ENCODE assay signal across 27 cellular contexts in the genomic region with DNA sequence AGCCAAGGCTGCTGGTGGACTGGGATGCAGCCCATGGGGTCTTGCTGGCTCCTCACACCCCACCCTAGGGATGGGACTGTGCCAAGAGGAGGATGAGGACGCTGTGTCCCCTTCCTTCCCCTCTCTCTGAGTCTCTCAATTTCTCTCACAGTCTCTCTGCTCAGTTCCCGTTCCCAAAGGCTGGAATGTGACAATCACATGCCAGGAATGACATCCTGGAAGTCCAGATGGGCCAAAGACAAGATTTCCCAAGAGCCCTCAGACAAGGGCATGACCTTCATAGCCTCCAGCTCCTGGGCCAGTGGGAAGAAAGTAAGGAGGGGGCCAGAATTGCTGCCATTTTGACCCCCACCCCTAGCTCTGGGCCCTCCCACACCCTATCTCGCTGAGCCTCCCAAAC. TPM values are rescaled to one million over a fixed set of nuclear protein-coding genes. Genes with fewer than 3 reads are reported as not detected.
DNase-seq lines count a peak whose midpoint lies in the region; ATAC-seq and TF ChIP-seq lines count a peak whose summit lies in the region.
"Had no signal": no experiment of that assay in that cellular context is flagged by ENCODE, and none has a peak within 500 bp of the region (broad histone marks: within the 10 kb centered on the region; RNA-seq: fewer than 3 reads in every experiment).

No MANE protein-coding gene starts in this region.

- H3K4me3 Mint-ChIP-seq in activated naive CD8-positive, alpha-beta T cell treated with anti-CD3 and anti-CD28 coated beads for 36 hours = no peak overlapping the region
- H3K4me3 Mint-ChIP-seq: CD14-positive monocyte, IgD-negative memory B cell had no signal

- in situ Hi-C loops in SK-MEL-5 (cut with HindIII; ENCODE audit: low pct_unique_long_range_greater_than_20kb, low sequenced_read_pairs) = no loop called here

- H3K79me2 ChIP-seq in osteoblast (ENCODE audit: insufficient read depth, low read length) = no peaks in the 10 kb centered on the region

- no peaks in the 10 kb centered on the region for H4K20me1 ChIP-seq in osteoblast (ENCODE audit: insufficient read depth, low read length)

- no peak overlapping the region for H3K4me2 ChIP-seq in osteoblast (ENCODE audit: insufficient read depth, low read length)
- H3K4me2 ChIP-seq: SK-N-SH had no signal

- H2AFZ ChIP-seq in osteoblast (ENCODE audit: low read length) = no peak overlapping the region

- no peaks in the 10 kb centered on the region for H3K9me3 ChIP-seq in osteoblast (ENCODE audit: low read depth, low read length)
- H3K9me3 ChIP-seq: Peyer's patch, SK-N-SH had no signal

- no peaks in the 10 kb centered on the region for H3K36me3 ChIP-seq in osteoblast (ENCODE audit: insufficient read depth, low read length)
- H3K36me3 ChIP-seq: Peyer's patch had no signal

- no peak for ATAC-seq in activated CD4-positive, CD25-positive, alpha-beta regulatory T cell treated with anti-CD3 and anti-CD28 coated beads, Interleukin-2, amount 50 U/mL, for 24 hours
- ATAC-seq: GM12878 had no signal

- H3K4me3 ChIP-seq in osteoblast (ENCODE audit: insufficient read depth, low read length) = no peak overlapping the region
- H3K4me3 ChIP-seq: GM12878, Peyer's patch had no signal

- no peaks in the 10 kb centered on the region for H3K4me1 Mint-ChIP-seq in activated naive CD8-positive, alpha-beta T cell treated with anti-CD3 and anti-CD28 coated beads for 36 hours
- H3K4me1 Mint-ChIP-seq: IgD-negative memory B cell had no signal

- no peak overlapping the region for H3K27ac Mint-ChIP-seq in activated naive CD8-positive, alpha-beta T cell treated with anti-CD3 and anti-CD28 coated beads for 36 hours
- H3K27ac Mint-ChIP-seq: IgD-negative memory B cell had no signal

- no peaks in the 10 kb centered on the region for H3K27me3 ChIP-seq in osteoblast (ENCODE audit: insufficient read depth, low read length)
- H3K27me3 ChIP-seq: Peyer's patch had no signal

- H3K27me3 Mint-ChIP-seq in activated naive CD8-positive, alpha-beta T cell treated with anti-CD3 and anti-CD28 coated beads for 36 hours = no peaks in the 10 kb centered on the region
- H3K27me3 Mint-ChIP-seq: IgD-negative memory B cell had no signal

- no peaks in the 10 kb centered on the region for H3K4me1 ChIP-seq in osteoblast (ENCODE audit: insufficient read depth, low read length)

- H3K36me3 Mint-ChIP-seq in activated naive CD8-positive, alpha-beta T cell treated with anti-CD3 and anti-CD28 coated beads for 36 hours = no peaks in the 10 kb centered on the region
- H3K36me3 Mint-ChIP-seq: CD14-positive monocyte had no signal

- no peak for TF ChIP-seq CTCF in osteoblast (IDR thresholded peaks at IDR 0.05; ENCODE audit: extremely low read depth, low read depth, low read length)

- no peaks in the 10 kb centered on the region for H3K9me3 Mint-ChIP-seq in activated naive CD8-positive, alpha-beta T cell treated with anti-CD3 and anti-CD28 coated beads for 36 hours
- H3K9me3 Mint-ChIP-seq: IgD-negative memory B cell had no signal

- DNase-seq in EH (ENCODE audit: low read depth) (peak; percentile 73), SK-MEL-5 (ENCODE audit: low read depth, low spot score) (peak; percentile 38), islet precursor cell (peak; percentile 62), osteoblast (ENCODE audit: insufficient read length, low spot score, missing footprints) (peak; percentile 62), SIG-M5 (lab: John Stamatoyannopoulos, UW) (no peak)
- DNase-seq in activated naive CD8-positive, alpha-beta T cell treated with anti-CD3 and anti-CD28 coated beads for 36 hours = no peak
- no peak for DNase-seq in activated CD8-positive, alpha-beta memory T cell treated with anti-CD3 and anti-CD28 coated beads, Interleukin-2, amount 50 U/mL, for 4 hours
- DNase-seq: DMS 273 treated with DMSO at 0.1 percent for 48 hours, GF-D8, H7, Kasumi-1, MM.1S, NCI-H1092 treated with DMSO at 0.1 percent for 48 hours, NCI-H146, NCI-H2029 treated with DMSO at 0.1 percent for 48 hours, NCI-H2171, NCI-H446, Peyer's patch, Right ventricle myocardium superior, SK-N-SH had no signal

- H3K27ac ChIP-seq in osteoblast (ENCODE audit: low read depth, low read length) = no peak overlapping the region
- H3K27ac ChIP-seq: HL-60, Peyer's patch had no signal

RNA-seq across cellular contexts. Expression of a gene that starts 7.6 kb away (rescaled TPM):
- total RNA-seq in SK-MEL-5 (2014; rRNA removed; shearing (Covaris generic)) = not detected in 2 replicates
- not detected in 2 replicates for polyA plus RNA-seq in SK-MEL-5 (2015; cell fraction: cytosol; rRNA removed)
- polyA plus RNA-seq in SK-MEL-5 (2015; cell fraction: nucleus; rRNA removed) = not detected in 2 replicates
- total RNA-seq in osteoblast = not detected in 2 replicates
- not detected for total RNA-seq in activated naive CD8-positive, alpha-beta T cell treated with anti-CD3 and anti-CD28 coated beads for 36 hours
- total RNA-seq: A673, H7, HT1080, Peyer's patch, Right ventricle myocardium superior had no signal
- polyA plus RNA-seq: CD14-positive monocyte, GM12878, IgD-negative memory B cell, SK-N-SH had no signal

RNA-seq across cellular contexts. Expression of a gene that starts 39.5 kb away (rescaled TPM):
- 4.5 and 5.0 TPM in 2 replicates for total RNA-seq in SK-MEL-5 (2014; rRNA removed; shearing (Covaris generic))
- polyA plus RNA-seq in SK-MEL-5 (2015; cell fraction: cytosol; rRNA removed) = 5.3 and 6.8 TPM in 2 replicates
- polyA plus RNA-seq in SK-MEL-5 (2015; cell fraction: nucleus; rRNA removed) = 11.1 and 14.6 TPM in 2 replicates
- total RNA-seq in osteoblast = 10.3 and 11.6 TPM in 2 replicates
- 10 to 100 TPM in 1 of 2 experiments, 1 to 10 TPM in 1; 9.1 to 10.6 TPM for total RNA-seq in activated naive CD8-positive, alpha-beta T cell treated with anti-CD3 and anti-CD28 coated beads for 36 hours

RNA-seq across cellular contexts. Expression of a gene that starts 39.6 kb away (rescaled TPM):
- 103 and 118 TPM in 2 replicates for total RNA-seq in SK-MEL-5 (2014; rRNA removed; shearing (Covaris generic))
- 147 and 169 TPM in 2 replicates for polyA plus RNA-seq in SK-MEL-5 (2015; cell fraction: cytosol; rRNA removed)
- polyA plus RNA-seq in SK-MEL-5 (2015; cell fraction: nucleus; rRNA removed) = 36.5 and 39.9 TPM in 2 replicates
- total RNA-seq in osteoblast = 88.7 and 96.7 TPM in 2 replicates
- total RNA-seq in activated naive CD8-positive, alpha-beta T cell treated with anti-CD3 and anti-CD28 coated beads for 36 hours = 100 to 1,000 TPM; 206 to 216 TPM

Comparison
In these comparisons a context has a peak if more than half of its experiments do, and no peak if none do; other contexts are left out.
1. DNase-seq: peak in EH (single experiment), SK-MEL-5 (single experiment), islet precursor cell (single experiment) and osteoblast (single experiment); none in activated naive CD8-positive, alpha-beta T cell treated with anti-CD3 and anti-CD28 coated beads for 36 hours (single experiment), SIG-M5 (single experiment) and activated CD8-positive, alpha-beta memory T cell treated with anti-CD3 and anti-CD28 coated beads, Interleukin-2, amount 50 U/mL, for 4 hours (single experiment).